Comparison of ENCODE assay signal across 27 cellular contexts in the genomic region with DNA sequence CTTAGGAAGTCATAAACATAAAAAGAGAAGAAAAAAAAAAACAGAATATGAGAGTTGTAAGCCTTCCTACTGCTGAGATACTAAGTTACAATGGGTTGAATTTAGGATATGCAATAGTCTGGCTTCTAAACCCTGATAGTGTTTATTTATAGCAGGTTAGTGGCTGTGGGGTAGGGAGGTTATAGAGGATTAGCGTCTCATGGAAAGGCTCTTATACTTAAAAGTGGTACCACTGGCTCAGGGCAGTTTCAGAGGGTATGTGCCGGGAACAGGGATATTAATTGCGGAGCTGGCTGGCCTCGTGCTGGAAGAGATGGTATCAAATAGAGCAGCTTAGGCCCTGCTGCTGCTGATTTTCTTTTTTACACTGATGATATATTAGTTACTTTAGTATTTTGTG.
"Had no signal": no experiment of that assay in that cellular context is flagged by ENCODE, and none has a peak within 500 bp of the region (broad histone marks: within the 10 kb centered on the region; RNA-seq: fewer than 3 reads in every experiment).

No MANE protein-coding gene starts in this region.

- H3K27ac ChIP-seq: coronary artery, gastroesophageal sphincter, sigmoid colon, upper lobe of left lung, vagina had no signal

- DNase-seq: activated CD4-positive, alpha-beta T cell treated with anti-CD3 and anti-CD28 coated beads for 36 hours; activated CD4-positive, CD25-positive, alpha-beta regulatory T cell; activated CD8-positive, alpha-beta memory T cell treated with anti-CD3 and anti-CD28 coated beads, Interleukin-2, amount 10 ng/mL, durations not matched to agents 7 days and 5 days; activated CD8-positive, alpha-beta T cell treated with anti-CD3 and anti-CD28 coated beads, Interleukin-2, amount 10 ng/mL, durations not matched to agents 7 days and 5 days; activated T-cell treated with anti-CD3 and anti-CD28 coated beads, Interleukin-2, amount 50 U/mL, for 48 hours; dorsolateral prefrontal cortex; effector memory CD8-positive, alpha-beta T cell; erythroblast; occipital lobe; sigmoid colon; stimulated activated CD4-positive, alpha-beta T cell treated with anti-CD3 and anti-CD28 coated beads, Interleukin-1b, Interleukin-23, amount 100 ng/mL, for 48 hours; stimulated activated CD4-positive, alpha-beta T cell treated with anti-CD3 and anti-CD28 coated beads, Interleukin-4, amount 100 ng/mL, for 4 hours; stimulated activated CD8-positive, alpha-beta memory T cell treated with anti-CD3 and anti-CD28 coated beads, Interleukin-4, amount 100 ng/mL, for 48 hours; stimulated activated naive CD8-positive, alpha-beta T cell treated with anti-CD3 and anti-CD28 coated beads, Interleukin-15, amount 100 ng/mL, for 72 hours; substantia nigra; T-cell; upper lobe of left lung had no signal

- H3K4me3 ChIP-seq: coronary artery, dorsolateral prefrontal cortex, gastroesophageal sphincter, sigmoid colon, smooth muscle cell, upper lobe of left lung, vagina had no signal

- H3K4me1 ChIP-seq: upper lobe of left lung had no signal

- H3K9me3 ChIP-seq: gastroesophageal sphincter, sigmoid colon, upper lobe of left lung, vagina had no signal

- H3K36me3 ChIP-seq: vagina had no signal

- H3K4me3 Mint-ChIP-seq: activated CD4-positive, alpha-beta T cell treated with anti-CD3 and anti-CD28 coated beads for 36 hours; activated CD8-positive, alpha-beta memory T cell treated with anti-CD3 and anti-CD28 coated beads, Interleukin-2, amount 10 ng/mL, durations not matched to agents 7 days and 5 days; activated CD8-positive, alpha-beta T cell treated with anti-CD3 and anti-CD28 coated beads, Interleukin-2, amount 10 ng/mL, durations not matched to agents 7 days and 5 days; activated naive CD4-positive, alpha-beta T cell treated with anti-CD3 and anti-CD28 coated beads, Interleukin-2, amount 50 U/mL, for 24 hours; effector memory CD8-positive, alpha-beta T cell; nephron; stimulated activated memory B cell treated with anti-CD40 and anti-IgM and Interleukin-4, amounts not matched to agents 10 μg/mL and 1 μg/mL and 100 μg/mL, for 72 hours; stimulated activated naive CD8-positive, alpha-beta T cell treated with anti-CD3 and anti-CD28 coated beads, Interleukin-15, amount 100 ng/mL, for 72 hours; T-cell; T-helper 2 cell treated with Interferon-gamma antibody and Interleukin-4, amounts not matched to agents 5 μg/mL and 100 μg/mL, for 36 hours had no signal

- H3K27me3 Mint-ChIP-seq: activated CD4-positive, alpha-beta T cell treated with anti-CD3 and anti-CD28 coated beads for 36 hours; activated CD8-positive, alpha-beta memory T cell treated with anti-CD3 and anti-CD28 coated beads, Interleukin-2, amount 10 ng/mL, durations not matched to agents 7 days and 5 days; activated naive CD4-positive, alpha-beta T cell treated with anti-CD3 and anti-CD28 coated beads, Interleukin-2, amount 50 U/mL, for 24 hours; effector memory CD8-positive, alpha-beta T cell; stimulated activated memory B cell treated with anti-CD40 and anti-IgM and Interleukin-4, amounts not matched to agents 10 μg/mL and 1 μg/mL and 100 μg/mL, for 72 hours; stimulated activated naive CD8-positive, alpha-beta T cell treated with anti-CD3 and anti-CD28 coated beads, Interleukin-15, amount 100 ng/mL, for 72 hours; T-cell had no signal

- H3K27ac Mint-ChIP-seq: activated CD4-positive, alpha-beta T cell treated with anti-CD3 and anti-CD28 coated beads for 36 hours; activated CD8-positive, alpha-beta memory T cell treated with anti-CD3 and anti-CD28 coated beads, Interleukin-2, amount 10 ng/mL, durations not matched to agents 7 days and 5 days; activated CD8-positive, alpha-beta T cell treated with anti-CD3 and anti-CD28 coated beads, Interleukin-2, amount 10 ng/mL, durations not matched to agents 7 days and 5 days; activated naive CD4-positive, alpha-beta T cell treated with anti-CD3 and anti-CD28 coated beads, Interleukin-2, amount 50 U/mL, for 24 hours; activated T-helper 2 cell treated with anti-CD3 and anti-CD28 coated beads, Interferon-gamma antibody, Interleukin-2, Interleukin-4, amounts not matched to agents 10 μg/mL and 5 μg/mL and 100 μg/mL, durations not matched to agents 14 hours and 24 hours and 36 hours; effector memory CD8-positive, alpha-beta T cell; nephron; stimulated activated memory B cell treated with anti-CD40 and anti-IgM and Interleukin-4, amounts not matched to agents 10 μg/mL and 1 μg/mL and 100 μg/mL, for 72 hours; stimulated activated naive CD8-positive, alpha-beta T cell treated with anti-CD3 and anti-CD28 coated beads, Interleukin-15, amount 100 ng/mL, for 72 hours; T-cell; T-helper 2 cell treated with Interferon-gamma antibody and Interleukin-4, amounts not matched to agents 5 μg/mL and 100 μg/mL, for 36 hours had no signal

- H3K27me3 ChIP-seq: dorsolateral prefrontal cortex, gastroesophageal sphincter, sigmoid colon, upper lobe of left lung, vagina had no signal

- H3K9me3 Mint-ChIP-seq: activated naive CD4-positive, alpha-beta T cell treated with anti-CD3 and anti-CD28 coated beads, Interleukin-2, amount 50 U/mL, for 24 hours; activated T-helper 2 cell treated with anti-CD3 and anti-CD28 coated beads, Interferon-gamma antibody, Interleukin-2, Interleukin-4, amounts not matched to agents 10 μg/mL and 5 μg/mL and 100 μg/mL, durations not matched to agents 14 hours and 24 hours and 36 hours; effector memory CD8-positive, alpha-beta T cell; nephron; stimulated activated memory B cell treated with anti-CD40 and anti-IgM and Interleukin-4, amounts not matched to agents 10 μg/mL and 1 μg/mL and 100 μg/mL, for 72 hours; stimulated activated naive CD8-positive, alpha-beta T cell treated with anti-CD3 and anti-CD28 coated beads, Interleukin-15, amount 100 ng/mL, for 72 hours; T-cell; T-helper 2 cell treated with Interferon-gamma antibody and Interleukin-4, amounts not matched to agents 5 μg/mL and 100 μg/mL, for 36 hours had no signal

- ATAC-seq: activated CD4-positive, alpha-beta T cell treated with anti-CD3 and anti-CD28 coated beads for 36 hours; activated CD8-positive, alpha-beta memory T cell treated with anti-CD3 and anti-CD28 coated beads, Interleukin-2, amount 10 ng/mL, durations not matched to agents 7 days and 5 days; activated CD8-positive, alpha-beta T cell treated with anti-CD3 and anti-CD28 coated beads, Interleukin-2, amount 10 ng/mL, durations not matched to agents 7 days and 5 days; effector memory CD8-positive, alpha-beta T cell; gastroesophageal sphincter; left lobe of liver; stimulated activated memory B cell treated with anti-CD40 and anti-IgM and Interleukin-4, amounts not matched to agents 10 μg/mL and 1 μg/mL and 100 μg/mL, for 72 hours; stimulated activated naive CD8-positive, alpha-beta T cell treated with anti-CD3 and anti-CD28 coated beads, Interleukin-15, amount 100 ng/mL, for 72 hours; T-cell had no signal

- H3K4me1 Mint-ChIP-seq: activated CD4-positive, alpha-beta T cell treated with anti-CD3 and anti-CD28 coated beads for 36 hours; activated CD8-positive, alpha-beta memory T cell treated with anti-CD3 and anti-CD28 coated beads, Interleukin-2, amount 10 ng/mL, durations not matched to agents 7 days and 5 days; stimulated activated memory B cell treated with anti-CD40 and anti-IgM and Interleukin-4, amounts not matched to agents 10 μg/mL and 1 μg/mL and 100 μg/mL, for 72 hours; stimulated activated naive CD8-positive, alpha-beta T cell treated with anti-CD3 and anti-CD28 coated beads, Interleukin-15, amount 100 ng/mL, for 72 hours; T-cell had no signal
